ENCODE assay signal across 1 cellular context in the genomic region with DNA sequence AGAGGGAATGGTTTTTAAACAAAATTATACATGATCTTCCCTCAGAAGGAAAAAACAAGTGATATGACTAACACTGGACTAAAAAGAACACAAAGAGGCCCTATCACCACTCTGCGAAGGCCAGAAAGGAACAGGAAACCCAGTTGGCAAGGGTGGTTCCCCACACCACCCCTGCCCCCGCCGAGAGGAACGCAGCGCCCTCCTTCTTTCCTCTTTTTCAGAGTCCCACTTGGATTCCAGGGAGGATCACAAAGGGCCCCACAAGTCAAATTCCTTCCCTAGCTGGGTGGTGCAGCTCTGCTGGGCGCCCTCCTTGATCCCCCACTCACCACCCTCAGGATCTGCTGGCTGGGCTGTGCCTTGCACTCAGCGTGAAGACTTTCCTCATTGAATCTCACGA.
TF ChIP-seq lines count a peak whose summit lies in the region.

No MANE protein-coding gene starts in this region.

TF ChIP-seq in WTC11, 78 proteins besides CTCF, POLR2A, EP300 and RAD21 (continued from another document):
- TF ChIP-seq TEAD4 (CRISPR knock-in tag; IDR thresholded peaks at IDR 0.05) (no peak), CBFB (CRISPR knock-in tag; IDR thresholded peaks at IDR 0.05; ENCODE audit: low read depth) (no peak), SOX15 (CRISPR knock-in tag; IDR thresholded peaks at IDR 0.05) (no peak), FOXP1 (CRISPR knock-in tag; IDR thresholded peaks at IDR 0.05; ENCODE audit: borderline replicate concordance) (no peak), ZNF396 (CRISPR knock-in tag; IDR thresholded peaks at IDR 0.05; ENCODE audit: borderline replicate concordance) (no peak)
- TF ChIP-seq, protein P1, sequence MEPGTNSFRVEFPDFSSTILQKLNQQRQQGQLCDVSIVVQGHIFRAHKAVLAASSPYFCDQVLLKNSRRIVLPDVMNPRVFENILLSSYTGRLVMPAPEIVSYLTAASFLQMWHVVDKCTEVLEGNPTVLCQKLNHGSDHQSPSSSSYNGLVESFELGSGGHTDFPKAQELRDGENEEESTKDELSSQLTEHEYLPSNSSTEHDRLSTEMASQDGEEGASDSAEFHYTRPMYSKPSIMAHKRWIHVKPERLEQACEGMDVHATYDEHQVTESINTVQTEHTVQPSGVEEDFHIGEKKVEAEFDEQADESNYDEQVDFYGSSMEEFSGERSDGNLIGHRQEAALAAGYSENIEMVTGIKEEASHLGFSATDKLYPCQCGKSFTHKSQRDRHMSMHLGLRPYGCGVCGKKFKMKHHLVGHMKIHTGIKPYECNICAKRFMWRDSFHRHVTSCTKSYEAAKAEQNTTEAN (CRISPR knock-in tag; IDR thresholded peaks at IDR 0.05), result no peak
- TF ChIP-seq, protein P2, sequence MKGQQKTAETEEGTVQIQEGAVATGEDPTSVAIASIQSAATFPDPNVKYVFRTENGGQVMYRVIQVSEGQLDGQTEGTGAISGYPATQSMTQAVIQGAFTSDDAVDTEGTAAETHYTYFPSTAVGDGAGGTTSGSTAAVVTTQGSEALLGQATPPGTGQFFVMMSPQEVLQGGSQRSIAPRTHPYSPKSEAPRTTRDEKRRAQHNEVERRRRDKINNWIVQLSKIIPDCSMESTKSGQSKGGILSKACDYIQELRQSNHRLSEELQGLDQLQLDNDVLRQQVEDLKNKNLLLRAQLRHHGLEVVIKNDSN (CRISPR knock-in tag; IDR thresholded peaks at IDR 0.05), result no peak
